Comparison of ENCODE assay signal across 18 cellular contexts in the genomic region with DNA sequence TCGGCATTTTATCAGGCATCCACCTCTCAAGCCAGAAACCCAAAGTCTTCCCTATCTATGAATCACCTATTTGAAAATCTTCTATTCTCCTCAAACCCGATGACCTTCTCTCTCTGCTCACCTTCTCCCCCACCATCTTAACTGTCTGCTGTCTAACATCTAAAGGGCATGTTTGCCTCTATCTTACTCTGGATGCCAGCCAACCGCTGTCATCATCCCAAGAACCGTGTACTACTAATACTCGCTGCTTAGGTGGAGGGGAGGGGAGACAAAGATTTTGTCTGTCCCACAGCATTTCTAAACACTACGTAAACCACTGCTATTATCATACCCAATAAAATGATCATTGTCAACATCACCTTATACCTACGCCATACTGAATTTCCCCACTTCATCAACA.
"Had no signal": no experiment of that assay in that cellular context is flagged by ENCODE, and none has a peak within 500 bp of the region (broad histone marks: within the 10 kb centered on the region; RNA-seq: fewer than 3 reads in every experiment).

No MANE protein-coding gene starts in this region.

- DNase-seq: effector CD4-positive, alpha-beta T cell; endodermal cell; hippocampal formation; left colon; natural killer cell; nucleus accumbens; ovary; stimulated activated CD4-positive, alpha-beta T cell treated with anti-CD3 and anti-CD28 coated beads, Interleukin-4, amount 100 ng/mL, for 1 hour; stimulated activated CD8-positive, alpha-beta memory T cell treated with anti-CD3 and anti-CD28 coated beads, Interleukin-4, amount 100 ng/mL, for 48 hours; stimulated activated naive CD8-positive, alpha-beta T cell treated with anti-CD3 and anti-CD28 coated beads, Interleukin-15, Interleukin-2, amounts not matched to agents 100 U/mL and 50 U/mL, for 24 hours; tibial artery; upper lobe of left lung; uterus had no signal

- H3K9me3 Mint-ChIP-seq: endodermal cell; mesothelial cell of epicardium; natural killer cell; neural progenitor cell; stimulated activated effector memory CD8-positive, alpha-beta T cell treated with anti-CD3 and anti-CD28 coated beads, Interleukin-12 subunit alpha, Interleukin-12 subunit beta, amount 100 ng/mL, for 72 hours had no signal

- H3K9me3 ChIP-seq: heart left ventricle, ovary, tibial artery, upper lobe of left lung, uterus had no signal

- H3K27me3 ChIP-seq: heart left ventricle, neural progenitor cell, ovary, tibial artery, upper lobe of left lung, uterus had no signal

- H3K36me3 ChIP-seq: neural progenitor cell, ovary, uterus had no signal

- H3K9ac ChIP-seq: neural progenitor cell had no signal

- H3K4me3 Mint-ChIP-seq: endodermal cell; mesothelial cell of epicardium; natural killer cell; neural progenitor cell; stimulated activated effector memory CD8-positive, alpha-beta T cell treated with anti-CD3 and anti-CD28 coated beads, Interleukin-12 subunit alpha, Interleukin-12 subunit beta, amount 100 ng/mL, for 72 hours had no signal

- H3K27ac Mint-ChIP-seq: mesothelial cell of epicardium, neural progenitor cell had no signal

- H3K4me3 ChIP-seq: coronary artery, heart left ventricle, neural progenitor cell, ovary, tibial artery, upper lobe of left lung, uterus had no signal

- H3K27ac ChIP-seq: coronary artery, heart left ventricle, neural progenitor cell, ovary, tibial artery, upper lobe of left lung, uterus had no signal

- H3K4me1 Mint-ChIP-seq: endodermal cell, mesothelial cell of epicardium, neural progenitor cell had no signal

- ATAC-seq: left colon; natural killer cell; stimulated activated effector memory CD8-positive, alpha-beta T cell treated with anti-CD3 and anti-CD28 coated beads, Interleukin-12 subunit alpha, Interleukin-12 subunit beta, amount 100 ng/mL, for 72 hours; stimulated activated naive CD8-positive, alpha-beta T cell treated with anti-CD3 and anti-CD28 coated beads, Interleukin-15, Interleukin-2, amounts not matched to agents 100 U/mL and 50 U/mL, for 24 hours had no signal

- H3K4me2 ChIP-seq: neural progenitor cell had no signal

- H3K4me1 ChIP-seq: neural progenitor cell, tibial artery, upper lobe of left lung, uterus had no signal

- H2AFZ ChIP-seq: neural progenitor cell had no signal
